7 cellular contexts compared by ENCODE assay signal in genomic region chr4:89303177-89303576, GRCh38. TPM values are rescaled to one million over a fixed set of nuclear protein-coding genes. Genes with fewer than 3 reads are reported as not detected.
DNase-seq lines count a peak whose midpoint lies in the region; ATAC-seq, FAIRE-seq and TF ChIP-seq lines count a peak whose summit lies in the region.

No MANE protein-coding gene starts in this region.

- DNase-seq in MM.1S (peak; percentile 94), RCC 7860 (ENCODE audit: low spot score) (peak; percentile 12), SW480 (ENCODE audit: low spot score) (no peak), NCI-H1436 treated with DMSO at 0.1 percent for 48 hours (lab: John Stamatoyannopoulos, UW) (no peak)
- DNase-seq in activated naive CD4-positive, alpha-beta T cell treated with anti-CD3 and anti-CD28 coated beads, Interleukin-2, amount 10 ng/mL, durations not matched to agents 7 days and 5 days, result peak; percentile 59
- peak in 3 of 9 donors; percentile 32 to 43 (median 38) for DNase-seq in naive thymus-derived CD4-positive, alpha-beta T cell

- peaks cover 98% of the 10 kb centered on the region for H3K79me2 ChIP-seq in MM.1S (ENCODE audit: low read length)

- no peaks in the 10 kb centered on the region for H3K9me3 ChIP-seq in MM.1S (replicated peaks; ENCODE audit: insufficient read depth, low read length)
- H3K9me3 ChIP-seq in naive thymus-derived CD4-positive, alpha-beta T cell (ENCODE audit: control insufficient read depth in 2 of 3, low read length in 3 of 3), result no peaks in the 10 kb centered on the region

- ATAC-seq in naive thymus-derived CD4-positive, alpha-beta T cell, result peak; percentile 45
- no peak for ATAC-seq in GM19467 (IDR thresholded peaks at IDR 0.05; ENCODE audit: unreplicated experiment)

- peak; percentile 20 for TF ChIP-seq CTCF in MM.1S (IDR thresholded peaks at IDR 0.05; ENCODE audit: low read length)

- H3K4me2 ChIP-seq in MM.1S (ENCODE audit: low read depth, low read length), result peak overlapping the region; percentile 89

- no peaks in the 10 kb centered on the region for H3K27me3 Mint-ChIP-seq in activated naive CD4-positive, alpha-beta T cell treated with anti-CD3 and anti-CD28 coated beads, Interleukin-2, amount 10 ng/mL, durations not matched to agents 7 days and 5 days
- H3K27me3 Mint-ChIP-seq in naive thymus-derived CD4-positive, alpha-beta T cell, result no peaks in the 10 kb centered on the region

- H3K36me3 Mint-ChIP-seq in activated naive CD4-positive, alpha-beta T cell treated with anti-CD3 and anti-CD28 coated beads, Interleukin-2, amount 10 ng/mL, durations not matched to agents 7 days and 5 days, result peaks cover 45% of the 10 kb centered on the region
- peaks cover 0 to 33% (median 0%) of the 10 kb centered on the region in 5 donors for H3K36me3 Mint-ChIP-seq in naive thymus-derived CD4-positive, alpha-beta T cell

- no peaks in the 10 kb centered on the region for H3K9me3 Mint-ChIP-seq in activated naive CD4-positive, alpha-beta T cell treated with anti-CD3 and anti-CD28 coated beads, Interleukin-2, amount 10 ng/mL, durations not matched to agents 7 days and 5 days
- peaks cover 0 to 1% (median 0%) of the 10 kb centered on the region in 11 donors for H3K9me3 Mint-ChIP-seq in naive thymus-derived CD4-positive, alpha-beta T cell

- H3K9ac ChIP-seq in MM.1S (ENCODE audit: low read length), result peak overlapping the region; percentile 96

- no peaks in the 10 kb centered on the region for H3K9me2 ChIP-seq in MM.1S (replicated peaks; ENCODE audit: insufficient read depth, low read length)

- no peaks in the 10 kb centered on the region for H4K20me1 ChIP-seq in MM.1S (ENCODE audit: insufficient read depth, low read length)

- peak overlapping the region; percentile 65 for H3K4me3 ChIP-seq in MM.1S (ENCODE audit: low read length)
- peak overlapping the region; percentile 31 for H3K4me3 ChIP-seq in naive thymus-derived CD4-positive, alpha-beta T cell (ENCODE audit: low read length)

- peaks cover 10% of the 10 kb centered on the region; the same call in 1 of the 2 replicates for H3K36me3 ChIP-seq in MM.1S (replicated peaks; ENCODE audit: insufficient read depth, low read length)
- peaks cover 0 to 9% (median 0%) of the 10 kb centered on the region in 3 experiments for H3K36me3 ChIP-seq in naive thymus-derived CD4-positive, alpha-beta T cell (ENCODE audit: control insufficient read depth in 2 of 3, insufficient read depth in 3 of 3, low read length in 3 of 3)

- intact Hi-C loops in naive thymus-derived CD4-positive, alpha-beta T cell (cut with micrococcal nuclease), result loop anchor here (1.0 to 10.0 kb wide), 5 partner anchors 9 to 1018 kb away; partner anchors contain the start of genes HERC3 (in 1 of the 2), PPM1K (in 1 of the 2) and PYURF (in 1 of the 2)

- POLR2A ChIA-PET in naive thymus-derived CD4-positive, alpha-beta T cell (lab: Charles Lee), result interaction anchor here (1.0 to 1.2 kb wide), 2 partner anchors 8 to 9 kb away, joined by 3 to 5 read pairs; no protein-coding TSS in a partner anchor

- peak overlapping the region; percentile 70 for H3K4me3 Mint-ChIP-seq in activated naive CD4-positive, alpha-beta T cell treated with anti-CD3 and anti-CD28 coated beads, Interleukin-2, amount 10 ng/mL, durations not matched to agents 7 days and 5 days
- peak overlapping the region in 9 of 10 donors; percentile 8 to 93 (median 75) for H3K4me3 Mint-ChIP-seq in naive thymus-derived CD4-positive, alpha-beta T cell

- peaks cover 55% of the 10 kb centered on the region for H3K4me1 Mint-ChIP-seq in activated naive CD4-positive, alpha-beta T cell treated with anti-CD3 and anti-CD28 coated beads, Interleukin-2, amount 10 ng/mL, durations not matched to agents 7 days and 5 days
- peaks cover 51 to 91% (median 74%) of the 10 kb centered on the region in 7 donors for H3K4me1 Mint-ChIP-seq in naive thymus-derived CD4-positive, alpha-beta T cell

- FAIRE-seq in RCC 7860 (lab: Jason Lieb, UNC), result no peak

- no peak overlapping the region for H2AFZ ChIP-seq in MM.1S (ENCODE audit: low read length)

- H3K27me3 ChIP-seq in MM.1S (replicated peaks; ENCODE audit: insufficient read depth, low read length), result no peaks in the 10 kb centered on the region
- H3K27me3 ChIP-seq in naive thymus-derived CD4-positive, alpha-beta T cell (ENCODE audit: control insufficient read depth in 2 of 2, insufficient read depth in 2 of 2, low read length in 2 of 2), result no peaks in the 10 kb centered on the region

- peak overlapping the region; percentile 89 for H3K27ac Mint-ChIP-seq in activated naive CD4-positive, alpha-beta T cell treated with anti-CD3 and anti-CD28 coated beads, Interleukin-2, amount 10 ng/mL, durations not matched to agents 7 days and 5 days
- H3K27ac Mint-ChIP-seq in naive thymus-derived CD4-positive, alpha-beta T cell, result peak overlapping the region; percentile 57 to 98 (median 84)

- CTCF ChIA-PET in activated naive CD4-positive, alpha-beta T cell treated with anti-CD3 and anti-CD28 coated beads, Interleukin-2, amount 10 ng/mL, durations not matched to agents 7 days and 5 days (lab: Charles Lee), result interaction anchor here (1.3 to 2.0 kb wide), 2 partner anchors 48 to 132 kb away, joined by 4 to 7 read pairs; no protein-coding TSS in a partner anchor
- CTCF ChIA-PET in naive thymus-derived CD4-positive, alpha-beta T cell (lab: Charles Lee), result interaction anchor here (1.1 kb wide), 1 partner anchor 77 kb away, joined by 3 read pairs; no protein-coding TSS in a partner anchor

- H3F3A ChIP-seq in MM.1S (ENCODE audit: insufficient read depth, low read length), result peaks cover 75% of the 10 kb centered on the region

- H3K27ac ChIP-seq in MM.1S (ENCODE audit: low read length), result peak overlapping the region; percentile 100
- peak overlapping the region; percentile 56 for H3K27ac ChIP-seq in naive thymus-derived CD4-positive, alpha-beta T cell (ENCODE audit: low read depth, low read length)

- 0 out of 2 replicates have a peak, but pooled peaks cover 3% of the 10 kb centered on the region for H3K4me1 ChIP-seq in MM.1S (ENCODE audit: low read length)
- H3K4me1 ChIP-seq in naive thymus-derived CD4-positive, alpha-beta T cell (ENCODE audit: control insufficient read depth in 2 of 2, insufficient read depth in 2 of 2, low read length in 2 of 2), result peaks cover 30 to 42% of the 10 kb centered on the region in 2 donors

RNA-seq across cellular contexts. Expression of gene GPRIN3, which starts 4.4 kb away (rescaled TPM):
- 10 to 100 TPM; 10.2 to 55.5 (median 24.8) TPM for total RNA-seq in naive thymus-derived CD4-positive, alpha-beta T cell
- 1 to 10 TPM; 7.3 to 8.1 TPM for polyA plus RNA-seq in naive thymus-derived CD4-positive, alpha-beta T cell

Comparison
In these comparisons a context has a peak if more than half of its experiments do, and no peak if none do; other contexts are left out.
1. DNase-seq: peak in MM.1S (single experiment), RCC 7860 (single experiment) and activated naive CD4-positive, alpha-beta T cell treated with anti-CD3 and anti-CD28 coated beads, Interleukin-2, amount 10 ng/mL, durations not matched to agents 7 days and 5 days (single experiment); none in SW480 (single experiment) and NCI-H1436 treated with DMSO at 0.1 percent for 48 hours (single experiment).